Comparison of ENCODE assay signal across 24 cellular contexts in the genomic region with DNA sequence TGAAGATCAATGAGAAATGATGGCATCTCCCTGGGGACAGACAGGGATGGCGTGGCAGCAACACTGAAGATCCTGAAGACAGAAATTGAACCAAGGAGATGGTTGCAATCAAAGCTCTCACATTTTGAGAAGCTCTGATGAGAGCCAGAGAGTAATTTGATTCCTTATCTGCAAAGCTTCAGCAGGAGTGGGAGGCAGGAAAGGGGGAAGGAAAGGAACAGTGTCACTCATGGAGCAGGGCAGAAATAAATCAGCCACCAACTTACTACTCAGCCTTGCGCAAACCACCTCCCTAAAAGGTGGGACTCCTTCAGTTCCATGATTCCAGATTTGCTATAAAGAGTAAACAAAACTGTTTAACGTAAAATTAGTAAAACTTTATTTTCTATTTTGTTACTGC.
"Had no signal": no experiment of that assay in that cellular context is flagged by ENCODE, and none has a peak within 500 bp of the region (broad histone marks: within the 10 kb centered on the region; RNA-seq: fewer than 3 reads in every experiment).

No MANE protein-coding gene starts in this region.

- H3K4me2 ChIP-seq: smooth muscle cell had no signal

- DNase-seq: activated CD4-positive, alpha-beta T cell treated with anti-CD3 and anti-CD28 coated beads for 4 hours; activated CD4-positive, alpha-beta T cell treated with anti-CD3 and anti-CD28 coated beads, Interleukin-2, amount 50 U/mL, for 4 hours; activated naive CD4-positive, alpha-beta T cell treated with Interleukin-2 at 50 U/mL for 16 hours; activated T-cell treated with anti-CD3 and anti-CD28 coated beads for 4 hours; activated T-cell treated with anti-CD3 and anti-CD28 coated beads, Interleukin-2, amount 50 U/mL, for 72 hours; dorsolateral prefrontal cortex; effector memory CD4-positive, alpha-beta T cell; erythroblast; heart right ventricle; left ventricle myocardium superior; naive B cell; pancreas; stimulated activated CD4-positive, alpha-beta T cell treated with anti-CD3 and anti-CD28 coated beads, Interleukin-15, amount 100 ng/mL, for 24 hours; stimulated activated CD4-positive, alpha-beta T cell treated with anti-CD3 and anti-CD28 coated beads, Interleukin-2, amount 100 ng/mL, for 24 hours; stimulated activated naive B cell treated with anti-CD40 and anti-IgM and Interleukin-4, amounts not matched to agents 10 μg/mL and 1 μg/mL and 100 μg/mL, for 72 hours; stomach; T-helper 1 cell; thyroid gland; upper lobe of right lung had no signal

- H3K4me3 ChIP-seq: coronary artery, dorsolateral prefrontal cortex, heart right ventricle, pancreas, prostate gland, right atrium auricular region, smooth muscle cell, stomach, thyroid gland, upper lobe of right lung had no signal

- H3K36me3 ChIP-seq: heart right ventricle, pancreas, right atrium auricular region, stomach, thyroid gland, upper lobe of right lung had no signal

- H3K27ac ChIP-seq: coronary artery, heart right ventricle, pancreas, prostate gland, right atrium auricular region, stomach, thyroid gland, upper lobe of right lung, VCaP had no signal

- ATAC-seq: activated T-cell treated with anti-CD3 and anti-CD28 coated beads, Interleukin-2, amount 50 U/mL, for 72 hours; heart right ventricle; left ventricle myocardium superior; pancreas; stimulated activated naive B cell treated with anti-CD40 and anti-IgM and Interleukin-4, amounts not matched to agents 10 μg/mL and 1 μg/mL and 100 μg/mL, for 72 hours; upper lobe of right lung had no signal

- H3K9me3 ChIP-seq: heart right ventricle, pancreas, prostate gland, right atrium auricular region, stomach, thyroid gland, upper lobe of right lung had no signal

- H3K27me3 ChIP-seq: dorsolateral prefrontal cortex, heart right ventricle, pancreas, right atrium auricular region, stomach, thyroid gland, upper lobe of right lung had no signal
